ENCODE assay signal across 18 cellular contexts in the genomic region with DNA sequence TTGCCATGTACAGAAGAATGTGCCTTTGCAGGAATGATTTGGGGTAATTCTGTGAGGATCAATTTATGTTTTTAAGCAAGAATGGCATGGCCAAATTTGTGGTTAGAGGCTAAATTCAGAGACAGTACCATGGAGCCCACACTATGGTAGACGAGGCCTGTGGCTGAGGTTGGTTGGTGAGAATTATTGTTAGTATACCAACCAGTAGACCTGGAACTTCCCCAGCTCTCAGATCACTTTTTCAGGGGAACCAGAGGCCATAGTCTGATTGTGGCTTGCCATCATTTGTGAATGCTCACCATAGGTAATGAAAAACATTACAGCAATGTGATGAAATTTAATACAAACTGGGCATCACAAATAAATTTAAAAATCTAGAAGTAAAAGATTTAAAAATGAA. TPM values are rescaled to one million over a fixed set of nuclear protein-coding genes. Genes with fewer than 3 reads are reported as not detected.
A peak's percentile ranks its signal among the peaks of the same experiment; 100 is the strongest.
DNase-seq lines count a peak whose midpoint lies in the region; ATAC-seq and TF ChIP-seq lines count a peak whose summit lies in the region.
"Had no signal": no experiment of that assay in that cellular context is flagged by ENCODE, and none has a peak within 500 bp of the region (broad histone marks: within the 10 kb centered on the region; RNA-seq: fewer than 3 reads in every experiment).

No MANE protein-coding gene starts in this region.

- H3K4me1 Mint-ChIP-seq in natural killer cell treated with Interleukin-12 subunit alpha and Interleukin-12 subunit beta and Interleukin-15 and Interleukin-18, amount 100 ng/mL, for 72 hours (ENCODE audit: low read depth in 2 of 2), result peaks cover 0 to 3% of the 10 kb centered on the region in 2 donors
- H3K4me1 Mint-ChIP-seq: activated CD4-positive, alpha-beta T cell treated with anti-CD3 and anti-CD28 coated beads for 36 hours; CD8-positive, alpha-beta memory T cell had no signal

- H3K4me3 Mint-ChIP-seq in natural killer cell treated with Interleukin-12 subunit alpha and Interleukin-12 subunit beta and Interleukin-15 and Interleukin-18, amount 100 ng/mL, for 72 hours, result no peak overlapping the region
- H3K4me3 Mint-ChIP-seq: activated CD4-positive, alpha-beta T cell treated with anti-CD3 and anti-CD28 coated beads for 36 hours; activated naive CD4-positive, alpha-beta T cell treated with anti-CD3 and anti-CD28 coated beads for 36 hours; CD8-positive, alpha-beta memory T cell; nephron progenitor cell had no signal

- H3K36me3 Mint-ChIP-seq in natural killer cell treated with Interleukin-12 subunit alpha and Interleukin-12 subunit beta and Interleukin-15 and Interleukin-18, amount 100 ng/mL, for 72 hours, result no peaks in the 10 kb centered on the region

- H3K9ac ChIP-seq in OCI-LY3 (ENCODE audit: low read length), result peak overlapping the region; percentile 67

- peak overlapping the region; percentile 81 for H3K4me2 ChIP-seq in OCI-LY3 (ENCODE audit: low read length)

- H3K27me3 Mint-ChIP-seq in natural killer cell treated with Interleukin-12 subunit alpha and Interleukin-12 subunit beta and Interleukin-15 and Interleukin-18, amount 100 ng/mL, for 72 hours, result no peaks in the 10 kb centered on the region
- H3K27me3 Mint-ChIP-seq: activated CD4-positive, alpha-beta T cell treated with anti-CD3 and anti-CD28 coated beads for 36 hours; CD8-positive, alpha-beta memory T cell had no signal

- H3K36me3 ChIP-seq in OCI-LY3 (replicated peaks; ENCODE audit: low read depth, low read length), result peaks cover 11% of the 10 kb centered on the region

- no peaks in the 10 kb centered on the region for H3K9me3 ChIP-seq in OCI-LY3 (ENCODE audit: insufficient read depth, low read length)
- H3K9me3 ChIP-seq: gastroesophageal sphincter, stomach had no signal

- no peaks in the 10 kb centered on the region for H4K20me1 ChIP-seq in OCI-LY3 (ENCODE audit: insufficient read depth, low read length)

- no peak for TF ChIP-seq CTCF in OCI-LY3 (IDR thresholded peaks at IDR 0.05; ENCODE audit: low read depth, low read length)

- peak overlapping the region; percentile 96 for H3K27ac ChIP-seq in OCI-LY3 (ENCODE audit: low read length)
- H3K27ac ChIP-seq: epithelial cell of prostate, gastroesophageal sphincter, stomach had no signal

- H2AFZ ChIP-seq in OCI-LY3 (ENCODE audit: low read depth, low read length), result peak overlapping the region; percentile 65; the same call in 1 of the 2 replicates

- ATAC-seq in GM18868 (IDR thresholded peaks at IDR 0.05; ENCODE audit: unreplicated experiment) (peak; percentile 99), GM21423 (IDR thresholded peaks at IDR 0.05; ENCODE audit: unreplicated experiment) (peak; percentile 80), HG03025 (IDR thresholded peaks at IDR 0.05; ENCODE audit: low FRiP score, unreplicated experiment) (peak; percentile 75), GM18858 (IDR thresholded peaks at IDR 0.05; ENCODE audit: unreplicated experiment) (no peak), HG03520 (IDR thresholded peaks at IDR 0.05; ENCODE audit: unreplicated experiment) (no peak)
- no peak for ATAC-seq in natural killer cell treated with Interleukin-12 subunit alpha and Interleukin-12 subunit beta and Interleukin-15 and Interleukin-18, amount 100 ng/mL, for 72 hours
- ATAC-seq: activated CD4-positive, alpha-beta T cell treated with anti-CD3 and anti-CD28 coated beads for 36 hours; gastroesophageal sphincter had no signal

- H3K4me3 ChIP-seq in OCI-LY3 (ENCODE audit: low read length), result peak overlapping the region; percentile 50
- H3K4me3 ChIP-seq: gastroesophageal sphincter, stomach had no signal

- no peak overlapping the region for H3K27ac Mint-ChIP-seq in natural killer cell treated with Interleukin-12 subunit alpha and Interleukin-12 subunit beta and Interleukin-15 and Interleukin-18, amount 100 ng/mL, for 72 hours
- H3K27ac Mint-ChIP-seq: activated CD4-positive, alpha-beta T cell treated with anti-CD3 and anti-CD28 coated beads for 36 hours; activated naive CD4-positive, alpha-beta T cell treated with anti-CD3 and anti-CD28 coated beads for 36 hours; CD8-positive, alpha-beta memory T cell had no signal

- H3K79me2 ChIP-seq in OCI-LY3 (ENCODE audit: low read length), result no peaks in the 10 kb centered on the region

- H3K9me3 Mint-ChIP-seq in natural killer cell treated with Interleukin-12 subunit alpha and Interleukin-12 subunit beta and Interleukin-15 and Interleukin-18, amount 100 ng/mL, for 72 hours, result no peaks in the 10 kb centered on the region
- H3K9me3 Mint-ChIP-seq: activated naive CD4-positive, alpha-beta T cell treated with anti-CD3 and anti-CD28 coated beads for 36 hours; CD8-positive, alpha-beta memory T cell; nephron progenitor cell had no signal

- no peaks in the 10 kb centered on the region for H3K27me3 ChIP-seq in OCI-LY3 (ENCODE audit: low read depth, low read length)
- H3K27me3 ChIP-seq: gastroesophageal sphincter, stomach had no signal

- peaks cover 51% of the 10 kb centered on the region for H3K4me1 ChIP-seq in OCI-LY3 (ENCODE audit: low read length)
- H3K4me1 ChIP-seq: gastroesophageal sphincter had no signal

- DNase-seq in natural killer cell treated with Interleukin-12 subunit alpha and Interleukin-12 subunit beta and Interleukin-15 and Interleukin-18, amount 100 ng/mL, for 72 hours (ENCODE audit: low spot score), result no peak
- DNase-seq in SHP77 (lab: John Stamatoyannopoulos, UW), result no peak
- DNase-seq: activated CD4-positive, alpha-beta T cell treated with anti-CD3 and anti-CD28 coated beads for 36 hours; activated CD8-positive, alpha-beta memory T cell treated with anti-CD3 and anti-CD28 coated beads, Interleukin-2, amount 50 U/mL, for 48 hours; activated naive CD4-positive, alpha-beta T cell treated with anti-CD3 and anti-CD28 coated beads for 36 hours; CD8-positive, alpha-beta memory T cell; cortex of kidney; NCI-H1436 treated with DMSO at 0.1 percent for 48 hours; nephron progenitor cell; stomach had no signal

RNA-seq across cellular contexts. Expression of gene SHISA3, which starts 56.3 kb away (rescaled TPM):
- under 1 TPM in 1 of 2 donors, not detected in 1; 0.14 TPM for total RNA-seq in natural killer cell treated with Interleukin-12 subunit alpha and Interleukin-12 subunit beta and Interleukin-15 and Interleukin-18, amount 100 ng/mL, for 72 hours

Comparison
In these comparisons a context has a peak if more than half of its experiments do, and no peak if none do; other contexts are left out.
1. ATAC-seq: peak in GM18868 (single experiment), GM21423 (single experiment) and HG03025 (single experiment); none in GM18858 (single experiment), natural killer cell treated with Interleukin-12 subunit alpha and Interleukin-12 subunit beta and Interleukin-15 and Interleukin-18, amount 100 ng/mL, for 72 hours (0 of 2) and HG03520 (single experiment).